ENCODE assay signal across 2 cellular contexts in the genomic region with DNA sequence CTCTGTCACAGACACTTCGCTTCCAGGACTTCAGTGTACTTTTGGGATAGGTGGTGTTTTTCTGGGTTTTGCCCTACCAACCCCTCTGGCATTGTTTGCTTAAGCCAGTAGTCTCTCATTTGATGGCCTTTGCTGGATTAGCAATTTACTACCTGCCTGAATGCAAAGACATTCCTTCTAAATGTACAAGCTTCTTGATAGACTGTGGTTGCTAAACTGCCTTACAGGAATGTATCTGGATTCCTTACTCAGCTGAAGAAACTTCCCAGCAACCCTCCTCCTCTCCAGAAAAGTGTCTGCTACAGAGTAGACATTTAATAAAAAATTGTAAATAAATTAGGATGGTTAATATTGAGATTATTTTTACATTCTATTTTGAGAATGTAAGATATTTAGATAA.
TF ChIP-seq lines count a peak whose summit lies in the region.

No MANE protein-coding gene starts in this region.

TF ChIP-seq in SK-N-SH, 30 proteins besides CTCF, POLR2A, EP300 and RAD21:
- TF ChIP-seq YY1 (IDR thresholded peaks at IDR 0.05; ENCODE audit: low read depth) (no peak), NRF1 (IDR thresholded peaks at IDR 0.05; ENCODE audit: low read depth, low read length) (no peak), PBX3 (IDR thresholded peaks at IDR 0.05) (no peak; the same call in 1 of the 2 replicates), RXRA (IDR thresholded peaks at IDR 0.05; ENCODE audit: borderline replicate concordance, low read depth) (no peak), IRF3 (IDR thresholded peaks at IDR 0.05; ENCODE audit: low read depth, low read length) (no peak), SMC3 (IDR thresholded peaks at IDR 0.05; ENCODE audit: low read depth, low read length) (no peak), GATA2 (CRISPR knock-in tag; IDR thresholded peaks at IDR 0.05) (no peak), EZH2phosphoT487 (IDR thresholded peaks at IDR 0.05; ENCODE audit: borderline replicate concordance, low read depth) (no peak), TEAD4 (IDR thresholded peaks at IDR 0.05; ENCODE audit: borderline replicate concordance, insufficient read depth) (no peak), MEF2A (IDR thresholded peaks at IDR 0.05; ENCODE audit: borderline replicate concordance, low read depth) (no peak), TCF12 (IDR thresholded peaks at IDR 0.05) (no peak)
- TF ChIP-seq, protein P1, sequence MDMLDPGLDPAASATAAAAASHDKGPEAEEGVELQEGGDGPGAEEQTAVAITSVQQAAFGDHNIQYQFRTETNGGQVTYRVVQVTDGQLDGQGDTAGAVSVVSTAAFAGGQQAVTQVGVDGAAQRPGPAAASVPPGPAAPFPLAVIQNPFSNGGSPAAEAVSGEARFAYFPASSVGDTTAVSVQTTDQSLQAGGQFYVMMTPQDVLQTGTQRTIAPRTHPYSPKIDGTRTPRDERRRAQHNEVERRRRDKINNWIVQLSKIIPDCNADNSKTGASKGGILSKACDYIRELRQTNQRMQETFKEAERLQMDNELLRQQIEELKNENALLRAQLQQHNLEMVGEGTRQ (IDR thresholded peaks at IDR 0.05; ENCODE audit: borderline replicate concordance, low read depth, low read length), result no peak
TF ChIP-seq in SK-N-SH: peak in this region for 0.

TF ChIP-seq in H1, 55 proteins besides CTCF, POLR2A, EP300 and RAD21:
- TF ChIP-seq HDAC2 (IDR thresholded peaks at IDR 0.05; ENCODE audit: borderline replicate concordance in 1 of 2, low read depth in 2 of 2, low read length in 2 of 2), result no peak
- TF ChIP-seq RFX5 (IDR thresholded peaks at IDR 0.05; ENCODE audit: borderline replicate concordance, low read depth, low read length), result no peak
- TF ChIP-seq JUND (IDR thresholded peaks at IDR 0.05; ENCODE audit: low read length), result no peak
- TF ChIP-seq GTF2F1 (IDR thresholded peaks at IDR 0.05; ENCODE audit: borderline replicate concordance, low read depth, low read length), result no peak
TF ChIP-seq in H1: peak in this region for 0.
